In the genomic region with DNA sequence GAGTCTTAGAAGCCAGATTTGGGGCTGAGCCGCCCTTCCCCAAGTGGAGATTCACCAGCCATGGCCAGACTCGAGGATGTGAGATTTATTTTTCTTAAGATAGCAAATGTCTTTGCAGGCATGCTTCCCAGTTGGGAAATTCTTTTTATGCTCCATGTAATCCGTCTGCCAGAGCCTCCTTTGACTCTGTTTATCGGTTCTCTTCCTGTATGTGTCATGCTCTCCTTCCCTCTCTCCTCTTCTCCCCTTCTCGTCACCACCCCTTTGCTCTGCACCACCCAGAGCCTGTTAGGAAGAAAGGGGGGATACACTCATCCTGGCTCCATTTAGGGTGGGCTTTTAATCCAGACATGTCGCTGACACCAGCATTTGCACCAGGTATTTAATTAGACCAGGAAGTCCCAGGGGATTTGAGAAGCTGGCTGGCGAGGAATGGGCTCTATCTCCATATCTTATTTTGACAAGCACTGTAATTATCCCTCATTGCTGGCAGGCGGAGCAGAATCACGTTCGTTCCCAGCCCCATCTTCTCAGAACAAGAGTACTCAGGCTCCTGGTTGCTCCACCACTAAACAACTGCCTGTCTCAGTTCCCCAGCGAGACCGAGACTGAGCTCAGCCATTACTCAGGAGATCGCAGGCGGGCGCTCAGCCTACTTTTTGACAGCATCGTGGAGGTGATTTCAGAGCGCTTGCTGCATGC, we compare ENCODE assay signal across 9 cellular contexts. TPM values are rescaled to one million over a fixed set of nuclear protein-coding genes. Genes with fewer than 3 reads are reported as not detected.
A peak's percentile ranks its signal among the peaks of the same experiment; 100 is the strongest.
DNase-seq lines count a peak whose midpoint lies in the region; ATAC-seq and TF ChIP-seq lines count a peak whose summit lies in the region.
"Had no signal": no experiment of that assay in that cellular context is flagged by ENCODE, and none has a peak within 500 bp of the region (broad histone marks: within the 10 kb centered on the region; RNA-seq: fewer than 3 reads in every experiment).

No MANE protein-coding gene starts in this region.

- in situ Hi-C loops in KBM-7 (cut with MboI; ENCODE audit: low pct_unique_long_range_greater_than_20kb, low sequenced_read_pairs) = no loop called here

- intact Hi-C loops in Right ventricle myocardium superior (cut with DNase I) = no loop called here
- intact Hi-C loops in cardiac septum (cut with DNase I) = no loop called here
- intact Hi-C loops in aorta (cut with DNase I) = no loop called here

- no peaks in the 10 kb centered on the region for H3K27me3 ChIP-seq in aorta (ENCODE audit: control insufficient read depth in 1 of 2, insufficient read depth in 2 of 2, low read length in 1 of 2)

- no peak for TF ChIP-seq POLR2A in GM18505 (IDR thresholded peaks at IDR 0.05; ENCODE audit: borderline replicate concordance, extremely low read depth, insufficient read depth, insufficient read length)

- no peaks in the 10 kb centered on the region for H3K9me3 ChIP-seq in aorta (ENCODE audit: control insufficient read depth, low read length)

- DNase-seq in Right ventricle myocardium superior (no peak), cardiac septum (ENCODE audit: low spot score) (no peak), amniotic epithelial cell (ENCODE audit: low read depth) (peak; percentile 83), kidney glomerular epithelial cell (lab: John Stamatoyannopoulos, UW) (peak; percentile 16), aorta (no peak), KBM-7 (no peak)
- DNase-seq: left colon had no signal

- no peaks in the 10 kb centered on the region for H3K36me3 ChIP-seq in aorta (ENCODE audit: control insufficient read depth in 1 of 2, insufficient read depth in 2 of 2, low read length in 1 of 2)

- 49 to 53% methylated on average over 17 of the region's 17 CpGs for WGBS in aorta, 2 donors

- no peak overlapping the region for H3K27ac ChIP-seq in aorta (ENCODE audit: low read depth in 1 of 2, low read length in 2 of 2)

- no peaks in the 10 kb centered on the region for H3K4me1 ChIP-seq in aorta (ENCODE audit: control insufficient read depth in 1 of 2, insufficient read depth in 2 of 2, low read length in 2 of 2)

- no peak overlapping the region for H3K4me3 ChIP-seq in aorta (ENCODE audit: low read length in 2 of 2)

- ATAC-seq in Right ventricle myocardium superior (ENCODE audit: poor library complexity) (peak; percentile 53), aorta (ENCODE audit: low FRiP score) (peak; percentile 65), GM18505 (IDR thresholded peaks at IDR 0.05; ENCODE audit: unreplicated experiment) (no peak), GM19455 (IDR thresholded peaks at IDR 0.05; ENCODE audit: unreplicated experiment) (no peak)
- ATAC-seq: left colon had no signal

RNA-seq across cellular contexts. Expression of gene KCNIP1, which starts 50.9 kb away (rescaled TPM):
- total RNA-seq in Right ventricle myocardium superior = not detected
- 0.57 TPM for total RNA-seq in cardiac septum
- total RNA-seq in aorta = under 1 TPM in 1 of 2 donors, not detected in 1; 0.42 TPM
- polyA plus RNA-seq in aorta = not detected

Comparison
In these comparisons a context has a peak if more than half of its experiments do, and no peak if none do; other contexts are left out.
1. ATAC-seq: peak in Right ventricle myocardium superior (single experiment) and aorta (single experiment); none in GM18505 (single experiment) and GM19455 (single experiment).
2. DNase-seq: peak in amniotic epithelial cell (single experiment) and kidney glomerular epithelial cell (single experiment); none in Right ventricle myocardium superior (single experiment), cardiac septum (single experiment), aorta (0 of 2) and KBM-7 (single experiment).